In genomic region chr7:105010538-105011523, GRCh38 we compare ENCODE assay signal across 8 cellular contexts. TPM values are rescaled to one million over a fixed set of nuclear protein-coding genes. Genes with fewer than 3 reads are reported as not detected.
A peak's percentile ranks its signal among the peaks of the same experiment; 100 is the strongest.
DNase-seq lines count a peak whose midpoint lies in the region; ATAC-seq and TF ChIP-seq lines count a peak whose summit lies in the region.

No MANE protein-coding gene starts in this region.

- H3K4me3 Mint-ChIP-seq in brain: peak overlapping the region; percentile 99 to 100 (median 100)

- H3K27ac ChIP-seq in HUES48 (ENCODE audit: low read depth, low read length) (no peak overlapping the region), lower lobe of right lung (peak overlapping the region; percentile 100), transverse colon (peak overlapping the region; percentile 98 to 100 (median 99))

- no peak for ATAC-seq in lower lobe of right lung

- H3K9me3 ChIP-seq in HUES48 (ENCODE audit: control insufficient read depth, insufficient read depth, low read length): no peaks in the 10 kb centered on the region
- no peaks in the 10 kb centered on the region for H3K9me3 ChIP-seq in lower lobe of right lung
- no peaks in the 10 kb centered on the region for H3K9me3 ChIP-seq in transverse colon

- peak overlapping the region; percentile 100 for H3K27ac Mint-ChIP-seq in brain

- peaks cover 28% of the 10 kb centered on the region for H3K36me3 ChIP-seq in HUES48 (ENCODE audit: control insufficient read depth, insufficient read depth, low read length)
- peaks cover 4% of the 10 kb centered on the region for H3K36me3 ChIP-seq in lower lobe of right lung
- H3K36me3 ChIP-seq in transverse colon: no peaks in the 10 kb centered on the region

- peak overlapping the region; percentile 99 for H3K9ac ChIP-seq in HUES48 (ENCODE audit: low read depth, low read length)

- H3K36me3 Mint-ChIP-seq in brain: peaks cover 50% of the 10 kb centered on the region

- H3K4me1 Mint-ChIP-seq in brain: peaks cover 50% of the 10 kb centered on the region

- no peak for TF ChIP-seq CTCF in brain (conservative IDR thresholded peaks at IDR 0.05)
- no peak for TF ChIP-seq CTCF in lower lobe of right lung (IDR thresholded peaks at IDR 0.05)
- TF ChIP-seq CTCF in transverse colon (IDR thresholded peaks at IDR 0.05): no peak

- DNase-seq in ACHN: peak; percentile 49
- DNase-seq in lower lobe of right lung: no peak
- no peak for DNase-seq in transverse colon
- no peak for DNase-seq in mesenteric fat pad (ENCODE audit: low spot score)
- no peak for DNase-seq in A172 (ENCODE audit: low spot score)
- DNase-seq in activated CD8-positive, alpha-beta memory T cell treated with anti-CD3 and anti-CD28 coated beads, Interleukin-2, amount 50 U/mL, for 4 hours: no peak

- H3K27me3 ChIP-seq in HUES48 (ENCODE audit: control insufficient read depth, insufficient read depth, low read length) (no peaks in the 10 kb centered on the region), lower lobe of right lung (ENCODE audit: low read depth) (no peaks in the 10 kb centered on the region), transverse colon (no peaks in the 10 kb centered on the region)

- H3K27me3 Mint-ChIP-seq in brain: peaks cover 35% of the 10 kb centered on the region

- H3K4me1 ChIP-seq in HUES48 (ENCODE audit: control insufficient read depth, insufficient read depth, low read length): peaks cover 17% of the 10 kb centered on the region
- peaks cover 50% of the 10 kb centered on the region for H3K4me1 ChIP-seq in lower lobe of right lung
- H3K4me1 ChIP-seq in transverse colon: peaks cover 17 to 43% (median 38%) of the 10 kb centered on the region in 4 donors

- H3K4me3 ChIP-seq in HUES48 (ENCODE audit: low read depth, low read length): peak overlapping the region; percentile 97
- H3K4me3 ChIP-seq in lower lobe of right lung: peak overlapping the region; percentile 84
- H3K4me3 ChIP-seq in transverse colon: peak overlapping the region; percentile 80 to 88 (median 87)

- 0 to 2% methylated on average over 7 of the region's 7 CpGs for WGBS in transverse colon (ENCODE audit: low coverage in 1 of 2), 2 donors

- in situ Hi-C loops in ACHN (cut with HindIII; ENCODE audit: low pct_ligation_motif_present, low pct_unique_long_range_greater_than_20kb, low sequenced_read_pairs) (no loop called here), transverse colon (cut with MboI; ENCODE audit: low pct_ligation_motif_present in 1 of 4, low pct_unique_long_range_greater_than_20kb in 1 of 4, low sequenced_read_pairs in 3 of 4) (loop anchor here in 1 of 4 donors (10.0 kb wide), 1 partner anchor 66 kb away; no protein-coding TSS in a partner anchor)

- intact Hi-C loops in lower lobe of right lung (cut with DNase I): no loop called here
- intact Hi-C loops in transverse colon (cut with DNase I; ENCODE audit: low total_unique reads): no loop called here

- H3K9me3 Mint-ChIP-seq in brain: peaks cover 0 to 11% (median 5%) of the 10 kb centered on the region in 5 experiments

- no peak for TF ChIP-seq POLR2A in transverse colon (IDR thresholded peaks at IDR 0.05)

- TF ChIP-seq EP300 in transverse colon (IDR thresholded peaks at IDR 0.05; ENCODE audit: low read depth): no peak

RNA-seq across cellular contexts. Expression of gene KMT2E, which starts 3.2 kb away (rescaled TPM):
- 27.1 TPM for polyA plus RNA-seq in brain (ENCODE audit: insufficient read depth, low read depth, low replicate concordance)
- 88.2 TPM for total RNA-seq in lower lobe of right lung
- 100 to 1,000 TPM in 3 of 4 donors, 10 to 100 TPM in 1; 86.8 to 362 (median 178) TPM for total RNA-seq in transverse colon
- 72.4 TPM for total RNA-seq in mesenteric fat pad
- total RNA-seq in A172 (2014; rRNA removed; shearing (Covaris generic)): 27.6 and 40.3 TPM in 2 replicates
